Comparison of ENCODE assay signal across 1 cellular context in the genomic region with DNA sequence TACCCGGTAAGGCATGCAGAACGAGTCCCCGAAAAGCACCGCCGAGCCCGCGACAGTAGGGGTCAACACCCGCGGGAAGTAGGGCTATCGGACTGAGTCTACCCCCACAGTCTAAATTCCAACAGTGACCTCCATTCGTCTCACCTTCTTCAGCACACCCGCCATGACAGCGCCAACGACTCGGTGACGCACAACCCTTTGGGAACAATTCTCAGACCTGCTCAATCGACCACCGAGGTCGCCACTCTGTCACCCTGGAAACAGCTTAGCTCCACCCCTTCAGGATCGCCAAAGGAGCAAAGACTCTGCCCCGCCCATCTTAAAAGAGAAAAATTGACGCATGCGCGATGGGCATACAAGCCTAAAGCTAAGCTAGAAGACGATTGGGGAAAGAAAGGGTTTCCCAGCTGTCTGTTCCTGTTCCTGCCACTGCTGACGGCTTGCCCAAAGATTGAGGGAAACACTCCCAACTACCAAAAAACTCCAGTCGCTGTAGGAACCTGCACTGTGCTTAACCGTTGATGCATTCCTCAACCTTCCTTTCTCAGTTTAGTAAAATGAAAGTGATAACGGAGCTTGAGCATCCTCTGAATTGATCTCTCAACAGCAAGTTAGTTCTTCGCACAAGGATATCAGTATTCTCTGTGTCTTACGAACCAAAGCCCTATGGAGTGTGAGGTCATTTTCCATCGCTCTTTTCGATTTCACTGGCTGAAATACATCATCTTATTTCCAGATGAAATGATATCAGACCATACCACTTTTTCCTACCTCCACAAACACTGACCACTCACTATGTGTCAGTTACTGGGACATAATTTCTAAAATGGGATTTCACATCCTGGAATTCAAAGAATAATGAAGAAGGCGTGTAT.
A peak's percentile ranks its signal among the peaks of the same experiment; 100 is the strongest.
TF ChIP-seq lines count a peak whose summit lies in the region.

TSS of gene NDUFA5 (minus strand) at position 188 of the 875 bp plus-strand sequence. CDS start at position 165, 23 bp downstream.

TF ChIP-seq in GM23338, 12 proteins besides CTCF, POLR2A, EP300 and RAD21 (continued from another document):
- no peak for TF ChIP-seq ZNF462 (CRISPR knock-in tag; IDR thresholded peaks at IDR 0.05)
- no peak for TF ChIP-seq EZH2 (IDR thresholded peaks at IDR 0.05; ENCODE audit: low read depth, unreplicated experiment)
- TF ChIP-seq STAT1 (IDR thresholded peaks at IDR 0.05; ENCODE audit: unreplicated experiment) = no peak
- no peak for TF ChIP-seq EZH2phosphoT487 (IDR thresholded peaks at IDR 0.05; ENCODE audit: unreplicated experiment)
- TF ChIP-seq CREB1 (CRISPR knock-in tag; IDR thresholded peaks at IDR 0.05; ENCODE audit: low read depth) = peak; percentile 89
